ENCODE assay signal across 8 cellular contexts in genomic region chr15:34342737-34343575, GRCh38. TPM values are rescaled to one million over a fixed set of nuclear protein-coding genes. Genes with fewer than 3 reads are reported as not detected.
DNase-seq lines count a peak whose midpoint lies in the region; ATAC-seq and TF ChIP-seq lines count a peak whose summit lies in the region.

Gene NOP10 (minus strand): TSS chr15:34343136. CDS start chr15:34343073, 63 bp downstream.
Gene NUTM1 (plus strand): TSS chr15:34343315. CDS start chr15:34343697, 382 bp downstream.

- H3K4me1 Mint-ChIP-seq in naive thymus-derived CD4-positive, alpha-beta T cell: peaks cover 19 to 29% (median 24%) of the 10 kb centered on the region in 7 donors
- H3K4me1 Mint-ChIP-seq in stimulated activated memory B cell treated with anti-CD40 and anti-IgM and Interleukin-4, amounts not matched to agents 10 μg/mL and 1 μg/mL and 100 μg/mL, for 72 hours: peaks cover 19% of the 10 kb centered on the region

- POLR2A ChIA-PET in naive thymus-derived CD4-positive, alpha-beta T cell (lab: Charles Lee): interaction anchor here (0.6 to 3.2 kb wide), 14 partner anchors 9 to 245 kb away, joined by 3 to 24 read pairs (median 4); partner anchors contain the start of genes EMC4, GOLGA8B and LPCAT4

- TF ChIP-seq CTCF in DND-41 (IDR thresholded peaks at IDR 0.05; ENCODE audit: borderline replicate concordance, extremely low read depth, low read length, poor library complexity, severe bottlenecking) (peak; percentile 96), KMS-11 (conservative IDR thresholded peaks at IDR 0.05; ENCODE audit: low read depth, low read length) (peak; percentile 94)

- ATAC-seq in DND-41 (ENCODE audit: insufficient read depth, low read depth): peak; percentile 91
- ATAC-seq in GM21723 (IDR thresholded peaks at IDR 0.05; ENCODE audit: unreplicated experiment): peak; percentile 87
- peak; percentile 95 for ATAC-seq in naive thymus-derived CD4-positive, alpha-beta T cell
- ATAC-seq in stimulated activated memory B cell treated with anti-CD40 and anti-IgM and Interleukin-4, amounts not matched to agents 10 μg/mL and 1 μg/mL and 100 μg/mL, for 72 hours: peak; percentile 93

- H3K27me3 Mint-ChIP-seq in naive thymus-derived CD4-positive, alpha-beta T cell: no peaks in the 10 kb centered on the region
- no peaks in the 10 kb centered on the region for H3K27me3 Mint-ChIP-seq in stimulated activated memory B cell treated with anti-CD40 and anti-IgM and Interleukin-4, amounts not matched to agents 10 μg/mL and 1 μg/mL and 100 μg/mL, for 72 hours

- H3K36me3 Mint-ChIP-seq in naive thymus-derived CD4-positive, alpha-beta T cell: peaks cover 4 to 14% (median 11%) of the 10 kb centered on the region in 5 donors
- peaks cover 15% of the 10 kb centered on the region for H3K36me3 Mint-ChIP-seq in stimulated activated memory B cell treated with anti-CD40 and anti-IgM and Interleukin-4, amounts not matched to agents 10 μg/mL and 1 μg/mL and 100 μg/mL, for 72 hours

- H3K27ac ChIP-seq in DND-41 (ENCODE audit: low read length): peak within 1 kb of the TSS; percentile 86
- peak within 1 kb of the TSS; percentile 80 for H3K27ac ChIP-seq in KMS-11
- H3K27ac ChIP-seq in naive thymus-derived CD4-positive, alpha-beta T cell (ENCODE audit: low read depth, low read length): peak within 1 kb of the TSS; percentile 91

- H3K4me3 ChIP-seq in DND-41 (ENCODE audit: low read depth in 1 of 2, low read length in 2 of 2) (peak within 1 kb of the TSS; percentile 31 to 68; a peak in 3 of 4 replicates), KMS-11 (IDR thresholded peaks at IDR 0.05; ENCODE audit: insufficient read depth, low read depth, low read length) (no peak within 1 kb of the TSS)
- H3K4me3 ChIP-seq in naive thymus-derived CD4-positive, alpha-beta T cell (ENCODE audit: low read length): peak within 1 kb of the TSS; percentile 98

- intact Hi-C loops in naive thymus-derived CD4-positive, alpha-beta T cell (cut with micrococcal nuclease): loop anchor here (1.0 to 10.0 kb wide), 8 partner anchors 24 to 245 kb away; partner anchors contain the start of genes LPCAT4 (in 2 of the 2), GOLGA8A (in 1 of the 2), GOLGA8B (in 1 of the 2) and KATNBL1 (in 1 of the 2)

- H3K9ac ChIP-seq in DND-41 (ENCODE audit: low read depth, low read length): peak within 1 kb of the TSS; percentile 57
- H3K9ac ChIP-seq in KMS-11: peak within 1 kb of the TSS; percentile 86

- H3K79me2 ChIP-seq in DND-41 (ENCODE audit: insufficient read depth, low read length) (peaks cover 24% of the 10 kb centered on the region), KMS-11 (ENCODE audit: insufficient read depth, low read depth) (peaks cover 16% of the 10 kb centered on the region)

- no peaks in the 10 kb centered on the region for H3K9me3 Mint-ChIP-seq in naive thymus-derived CD4-positive, alpha-beta T cell
- no peaks in the 10 kb centered on the region for H3K9me3 Mint-ChIP-seq in stimulated activated memory B cell treated with anti-CD40 and anti-IgM and Interleukin-4, amounts not matched to agents 10 μg/mL and 1 μg/mL and 100 μg/mL, for 72 hours

- H3K4me3 Mint-ChIP-seq in naive thymus-derived CD4-positive, alpha-beta T cell: no peak within 1 kb of the TSS
- H3K4me3 Mint-ChIP-seq in stimulated activated memory B cell treated with anti-CD40 and anti-IgM and Interleukin-4, amounts not matched to agents 10 μg/mL and 1 μg/mL and 100 μg/mL, for 72 hours: no peak within 1 kb of the TSS

- no peaks in the 10 kb centered on the region for H3K9me3 ChIP-seq in DND-41 (ENCODE audit: insufficient read depth, low read length, severe bottlenecking)
- H3K9me3 ChIP-seq in naive thymus-derived CD4-positive, alpha-beta T cell (ENCODE audit: control insufficient read depth in 2 of 3, low read length in 3 of 3): no peaks in the 10 kb centered on the region

- H3K4me1 ChIP-seq in DND-41 (ENCODE audit: insufficient read depth, low read length) (peaks cover 25% of the 10 kb centered on the region), KMS-11 (ENCODE audit: low read depth, poor library complexity, severe bottlenecking) (peaks cover 6% of the 10 kb centered on the region)
- H3K4me1 ChIP-seq in naive thymus-derived CD4-positive, alpha-beta T cell (ENCODE audit: control insufficient read depth in 2 of 2, insufficient read depth in 2 of 2, low read length in 2 of 2): peaks cover 9 to 13% of the 10 kb centered on the region in 2 donors

- H2AFZ ChIP-seq in DND-41 (ENCODE audit: low read depth, low read length) (peak within 1 kb of the TSS; percentile 77), KMS-11 (ENCODE audit: low read depth) (peak within 1 kb of the TSS; percentile 90)

- DNase-seq in DND-41 (peak; percentile 91), fibroblast of gingiva (ENCODE audit: low read depth) (peak; percentile 89)
- peak; percentile 96 to 97 for DNase-seq in activated T-cell treated with anti-CD3 and anti-CD28 coated beads, Interleukin-2, amount 50 U/mL, for 48 hours
- DNase-seq in naive thymus-derived CD4-positive, alpha-beta T cell: peak; percentile 86 to 96 (median 90)

- H3K4me2 ChIP-seq in DND-41 (ENCODE audit: insufficient read depth, low read length) (peak within 1 kb of the TSS; percentile 83), KMS-11 (peak within 1 kb of the TSS; percentile 45)

- CTCF ChIA-PET in naive thymus-derived CD4-positive, alpha-beta T cell (lab: Charles Lee): interaction anchor here (0.6 to 2.2 kb wide), 12 partner anchors 10 to 245 kb away, joined by 3 to 26 read pairs (median 5); partner anchors contain the start of gene LPCAT4

- H4K20me1 ChIP-seq in DND-41 (ENCODE audit: insufficient read depth, low read length) (no peaks in the 10 kb centered on the region), KMS-11 (ENCODE audit: insufficient read depth) (no peaks in the 10 kb centered on the region)

- H3K27me3 ChIP-seq in DND-41 (ENCODE audit: insufficient read depth, low read length, poor library complexity) (no peaks in the 10 kb centered on the region), KMS-11 (ENCODE audit: insufficient read depth, low read depth) (no peaks in the 10 kb centered on the region)
- H3K27me3 ChIP-seq in naive thymus-derived CD4-positive, alpha-beta T cell (ENCODE audit: control insufficient read depth in 2 of 2, insufficient read depth in 2 of 2, low read length in 2 of 2): no peaks in the 10 kb centered on the region

- peaks cover 19% of the 10 kb centered on the region for H3K36me3 ChIP-seq in DND-41 (ENCODE audit: insufficient read depth, low read length)
- H3K36me3 ChIP-seq in KMS-11 (ENCODE audit: insufficient read depth): no peaks in the 10 kb centered on the region
- peaks cover 0 to 15% (median 0%) of the 10 kb centered on the region in 3 experiments for H3K36me3 ChIP-seq in naive thymus-derived CD4-positive, alpha-beta T cell (ENCODE audit: control insufficient read depth in 2 of 3, insufficient read depth in 3 of 3, low read length in 3 of 3)

- peak within 1 kb of the TSS in 8 of 9 donors; percentile 41 to 96 (median 82) for H3K27ac Mint-ChIP-seq in naive thymus-derived CD4-positive, alpha-beta T cell
- H3K27ac Mint-ChIP-seq in stimulated activated memory B cell treated with anti-CD40 and anti-IgM and Interleukin-4, amounts not matched to agents 10 μg/mL and 1 μg/mL and 100 μg/mL, for 72 hours: no peak within 1 kb of the TSS

TF ChIP-seq in PFSK-1, 5 proteins besides CTCF, POLR2A, EP300 and RAD21:
- TF ChIP-seq FOXP2 (optimal IDR thresholded peaks at IDR 0.05; ENCODE audit: borderline replicate concordance, extremely low read depth, extremely low read length, insufficient read depth) (peak; percentile 46), REST (IDR thresholded peaks at IDR 0.05; ENCODE audit: insufficient read depth in 1 of 2, low read depth in 2 of 2, low read length in 2 of 2) (0 out of 4 replicates have a peak, but pooled peaks have one; percentile 27 to 66), POLR2AphosphoS5 (IDR thresholded peaks at IDR 0.05; ENCODE audit: low read depth, low read length) (peak; percentile 97), SIN3A (IDR thresholded peaks at IDR 0.05; ENCODE audit: borderline replicate concordance, insufficient read depth, low read length) (peak; percentile 91; the same call in 1 of the 2 replicates), TAF1 (IDR thresholded peaks at IDR 0.05; ENCODE audit: borderline replicate concordance, insufficient read depth, low read length) (peak; percentile 92; the same call in 1 of the 2 replicates)

RNA-seq across cellular contexts. Expression of gene NOP10, which starts in this region (rescaled TPM):
- polyA plus RNA-seq in PFSK-1 (2012; ENCODE audit: insufficient read length, low read depth): 212 TPM
- total RNA-seq in naive thymus-derived CD4-positive, alpha-beta T cell: 100 to 1,000 TPM in 1 of 5 experiments, 10 to 100 TPM in 4; 31.9 to 176 (median 75.7) TPM
- 100 to 1,000 TPM; 335 to 371 TPM for polyA plus RNA-seq in naive thymus-derived CD4-positive, alpha-beta T cell

RNA-seq across cellular contexts. Expression of gene NUTM1, which starts in this region (rescaled TPM):
- not detected for polyA plus RNA-seq in PFSK-1 (2012; ENCODE audit: insufficient read length, low read depth)
- not detected for total RNA-seq in naive thymus-derived CD4-positive, alpha-beta T cell
- polyA plus RNA-seq in naive thymus-derived CD4-positive, alpha-beta T cell: not detected
